1 cellular context compared by ENCODE assay signal in the genomic region with DNA sequence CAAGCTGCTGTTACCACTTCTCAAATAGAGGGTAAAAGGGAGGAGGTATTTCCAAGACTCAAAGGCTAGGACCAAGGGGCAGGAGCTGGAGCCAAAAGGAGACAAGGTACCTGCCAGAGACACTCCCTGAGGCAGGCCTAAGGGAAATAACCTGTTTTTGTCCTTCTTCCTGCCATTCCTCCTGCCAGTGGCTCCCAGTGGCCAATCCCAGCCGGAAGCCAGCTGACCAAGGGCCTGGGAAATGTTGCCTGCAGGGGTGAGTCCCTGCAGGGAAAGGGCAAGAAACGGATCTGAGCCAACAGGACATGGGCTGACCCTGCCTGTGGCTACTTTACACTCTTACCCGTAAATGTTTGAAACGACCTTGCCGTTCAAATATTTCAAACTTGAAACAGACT.
TF ChIP-seq lines count a peak whose summit lies in the region.

No MANE protein-coding gene starts in this region.

TF ChIP-seq in GM23338, 12 proteins besides CTCF, POLR2A, EP300 and RAD21 (continued from another document):
- TF ChIP-seq, protein P1, sequence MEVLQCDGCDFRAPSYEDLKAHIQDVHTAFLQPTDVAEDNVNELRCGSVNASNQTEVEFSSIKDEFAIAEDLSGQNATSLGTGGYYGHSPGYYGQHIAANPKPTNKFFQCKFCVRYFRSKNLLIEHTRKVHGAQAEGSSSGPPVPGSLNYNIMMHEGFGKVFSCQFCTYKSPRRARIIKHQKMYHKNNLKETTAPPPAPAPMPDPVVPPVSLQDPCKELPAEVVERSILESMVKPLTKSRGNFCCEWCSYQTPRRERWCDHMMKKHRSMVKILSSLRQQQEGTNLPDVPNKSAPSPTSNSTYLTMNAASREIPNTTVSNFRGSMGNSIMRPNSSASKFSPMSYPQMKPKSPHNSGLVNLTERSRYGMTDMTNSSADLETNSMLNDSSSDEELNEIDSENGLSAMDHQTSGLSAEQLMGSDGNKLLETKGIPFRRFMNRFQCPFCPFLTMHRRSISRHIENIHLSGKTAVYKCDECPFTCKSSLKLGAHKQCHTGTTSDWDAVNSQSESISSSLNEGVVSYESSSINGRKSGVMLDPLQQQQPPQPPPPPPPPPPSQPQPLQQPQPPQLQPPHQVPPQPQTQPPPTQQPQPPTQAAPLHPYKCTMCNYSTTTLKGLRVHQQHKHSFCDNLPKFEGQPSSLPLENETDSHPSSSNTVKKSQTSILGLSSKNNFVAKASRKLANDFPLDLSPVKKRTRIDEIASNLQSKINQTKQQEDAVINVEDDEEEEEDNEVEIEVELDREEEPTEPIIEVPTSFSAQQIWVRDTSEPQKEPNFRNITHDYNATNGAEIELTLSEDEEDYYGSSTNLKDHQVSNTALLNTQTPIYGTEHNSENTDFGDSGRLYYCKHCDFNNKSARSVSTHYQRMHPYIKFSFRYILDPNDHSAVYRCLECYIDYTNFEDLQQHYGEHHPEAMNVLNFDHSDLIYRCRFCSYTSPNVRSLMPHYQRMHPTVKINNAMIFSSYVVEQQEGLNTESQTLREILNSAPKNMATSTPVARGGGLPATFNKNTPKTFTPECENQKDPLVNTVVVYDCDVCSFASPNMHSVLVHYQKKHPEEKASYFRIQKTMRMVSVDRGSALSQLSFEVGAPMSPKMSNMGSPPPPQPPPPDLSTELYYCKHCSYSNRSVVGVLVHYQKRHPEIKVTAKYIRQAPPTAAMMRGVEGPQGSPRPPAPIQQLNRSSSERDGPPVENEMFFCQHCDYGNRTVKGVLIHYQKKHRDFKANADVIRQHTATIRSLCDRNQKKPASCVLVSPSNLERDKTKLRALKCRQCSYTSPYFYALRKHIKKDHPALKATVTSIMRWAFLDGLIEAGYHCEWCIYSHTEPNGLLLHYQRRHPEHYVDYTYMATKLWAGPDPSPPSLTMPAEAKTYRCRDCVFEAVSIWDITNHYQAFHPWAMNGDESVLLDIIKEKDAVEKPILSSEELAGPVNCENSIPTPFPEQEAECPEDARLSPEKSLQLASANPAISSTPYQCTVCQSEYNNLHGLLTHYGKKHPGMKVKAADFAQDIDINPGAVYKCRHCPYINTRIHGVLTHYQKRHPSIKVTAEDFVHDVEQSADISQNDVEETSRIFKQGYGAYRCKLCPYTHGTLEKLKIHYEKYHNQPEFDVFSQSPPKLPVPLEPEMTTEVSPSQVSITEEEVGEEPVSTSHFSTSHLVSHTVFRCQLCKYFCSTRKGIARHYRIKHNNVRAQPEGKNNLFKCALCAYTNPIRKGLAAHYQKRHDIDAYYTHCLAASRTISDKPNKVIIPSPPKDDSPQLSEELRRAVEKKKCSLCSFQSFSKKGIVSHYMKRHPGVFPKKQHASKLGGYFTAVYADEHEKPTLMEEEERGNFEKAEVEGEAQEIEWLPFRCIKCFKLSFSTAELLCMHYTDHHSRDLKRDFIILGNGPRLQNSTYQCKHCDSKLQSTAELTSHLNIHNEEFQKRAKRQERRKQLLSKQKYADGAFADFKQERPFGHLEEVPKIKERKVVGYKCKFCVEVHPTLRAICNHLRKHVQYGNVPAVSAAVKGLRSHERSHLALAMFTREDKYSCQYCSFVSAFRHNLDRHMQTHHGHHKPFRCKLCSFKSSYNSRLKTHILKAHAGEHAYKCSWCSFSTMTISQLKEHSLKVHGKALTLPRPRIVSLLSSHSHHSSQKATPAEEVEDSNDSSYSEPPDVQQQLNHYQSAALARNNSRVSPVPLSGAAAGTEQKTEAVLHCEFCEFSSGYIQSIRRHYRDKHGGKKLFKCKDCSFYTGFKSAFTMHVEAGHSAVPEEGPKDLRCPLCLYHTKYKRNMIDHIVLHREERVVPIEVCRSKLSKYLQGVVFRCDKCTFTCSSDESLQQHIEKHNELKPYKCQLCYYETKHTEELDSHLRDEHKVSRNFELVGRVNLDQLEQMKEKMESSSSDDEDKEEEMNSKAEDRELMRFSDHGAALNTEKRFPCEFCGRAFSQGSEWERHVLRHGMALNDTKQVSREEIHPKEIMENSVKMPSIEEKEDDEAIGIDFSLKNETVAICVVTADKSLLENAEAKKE (CRISPR knock-in tag; IDR thresholded peaks at IDR 0.05), result no peak
- TF ChIP-seq ZNF331 (CRISPR knock-in tag; IDR thresholded peaks at IDR 0.05; ENCODE audit: low read depth) (no peak), JUNB (IDR thresholded peaks at IDR 0.05; ENCODE audit: unreplicated experiment) (no peak), ZNF114 (CRISPR knock-in tag; IDR thresholded peaks at IDR 0.05) (no peak), EZH2 (IDR thresholded peaks at IDR 0.05; ENCODE audit: low read depth, unreplicated experiment) (no peak), NANOG (IDR thresholded peaks at IDR 0.05; ENCODE audit: borderline replicate concordance) (no peak), STAT1 (IDR thresholded peaks at IDR 0.05; ENCODE audit: unreplicated experiment) (no peak)
- TF ChIP-seq, protein P2, sequence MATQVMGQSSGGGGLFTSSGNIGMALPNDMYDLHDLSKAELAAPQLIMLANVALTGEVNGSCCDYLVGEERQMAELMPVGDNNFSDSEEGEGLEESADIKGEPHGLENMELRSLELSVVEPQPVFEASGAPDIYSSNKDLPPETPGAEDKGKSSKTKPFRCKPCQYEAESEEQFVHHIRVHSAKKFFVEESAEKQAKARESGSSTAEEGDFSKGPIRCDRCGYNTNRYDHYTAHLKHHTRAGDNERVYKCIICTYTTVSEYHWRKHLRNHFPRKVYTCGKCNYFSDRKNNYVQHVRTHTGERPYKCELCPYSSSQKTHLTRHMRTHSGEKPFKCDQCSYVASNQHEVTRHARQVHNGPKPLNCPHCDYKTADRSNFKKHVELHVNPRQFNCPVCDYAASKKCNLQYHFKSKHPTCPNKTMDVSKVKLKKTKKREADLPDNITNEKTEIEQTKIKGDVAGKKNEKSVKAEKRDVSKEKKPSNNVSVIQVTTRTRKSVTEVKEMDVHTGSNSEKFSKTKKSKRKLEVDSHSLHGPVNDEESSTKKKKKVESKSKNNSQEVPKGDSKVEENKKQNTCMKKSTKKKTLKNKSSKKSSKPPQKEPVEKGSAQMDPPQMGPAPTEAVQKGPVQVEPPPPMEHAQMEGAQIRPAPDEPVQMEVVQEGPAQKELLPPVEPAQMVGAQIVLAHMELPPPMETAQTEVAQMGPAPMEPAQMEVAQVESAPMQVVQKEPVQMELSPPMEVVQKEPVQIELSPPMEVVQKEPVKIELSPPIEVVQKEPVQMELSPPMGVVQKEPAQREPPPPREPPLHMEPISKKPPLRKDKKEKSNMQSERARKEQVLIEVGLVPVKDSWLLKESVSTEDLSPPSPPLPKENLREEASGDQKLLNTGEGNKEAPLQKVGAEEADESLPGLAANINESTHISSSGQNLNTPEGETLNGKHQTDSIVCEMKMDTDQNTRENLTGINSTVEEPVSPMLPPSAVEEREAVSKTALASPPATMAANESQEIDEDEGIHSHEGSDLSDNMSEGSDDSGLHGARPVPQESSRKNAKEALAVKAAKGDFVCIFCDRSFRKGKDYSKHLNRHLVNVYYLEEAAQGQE (IDR thresholded peaks at IDR 0.05; ENCODE audit: unreplicated experiment), result no peak
- TF ChIP-seq, protein P3, sequence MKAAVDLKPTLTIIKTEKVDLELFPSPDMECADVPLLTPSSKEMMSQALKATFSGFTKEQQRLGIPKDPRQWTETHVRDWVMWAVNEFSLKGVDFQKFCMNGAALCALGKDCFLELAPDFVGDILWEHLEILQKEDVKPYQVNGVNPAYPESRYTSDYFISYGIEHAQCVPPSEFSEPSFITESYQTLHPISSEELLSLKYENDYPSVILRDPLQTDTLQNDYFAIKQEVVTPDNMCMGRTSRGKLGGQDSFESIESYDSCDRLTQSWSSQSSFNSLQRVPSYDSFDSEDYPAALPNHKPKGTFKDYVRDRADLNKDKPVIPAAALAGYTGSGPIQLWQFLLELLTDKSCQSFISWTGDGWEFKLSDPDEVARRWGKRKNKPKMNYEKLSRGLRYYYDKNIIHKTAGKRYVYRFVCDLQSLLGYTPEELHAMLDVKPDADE (IDR thresholded peaks at IDR 0.05), result no peak
